In the genomic region with DNA sequence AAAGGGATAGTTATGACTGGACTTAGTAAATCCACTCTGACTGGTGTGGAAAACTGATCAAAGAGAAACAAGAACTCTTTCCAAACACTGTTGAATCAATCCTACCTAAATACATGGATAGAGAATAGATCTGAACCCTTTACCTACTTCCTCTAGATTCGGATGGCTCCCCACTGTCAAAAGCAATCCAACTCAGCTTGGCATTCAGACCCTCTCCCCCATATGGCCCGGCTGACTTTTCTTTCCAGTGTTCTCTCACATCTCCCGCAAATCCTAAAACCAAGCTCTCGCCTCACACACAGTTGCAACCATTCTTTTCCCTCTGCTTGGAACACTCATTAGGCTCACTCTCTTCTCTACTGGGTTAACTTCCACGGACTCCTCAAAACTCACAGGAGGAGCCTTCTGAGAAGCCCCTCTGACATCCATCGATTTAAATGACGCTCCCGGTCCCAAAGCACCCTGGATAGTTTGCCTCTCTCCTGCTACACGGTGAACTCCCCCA, we compare ENCODE assay signal across 8 cellular contexts.
DNase-seq lines count a peak whose midpoint lies in the region; ATAC-seq and TF ChIP-seq lines count a peak whose summit lies in the region.

No MANE protein-coding gene starts in this region.

- no peak for TF ChIP-seq CTCF in fibroblast of mammary gland (conservative IDR thresholded peaks at IDR 0.05; ENCODE audit: control insufficient read depth, insufficient read depth, low read depth, low read length)

- H3K27ac ChIP-seq in rectal smooth muscle tissue (ENCODE audit: low read depth, low read length) = peak overlapping the region; percentile 68

- peak; percentile 1 for ATAC-seq in GM21423 (IDR thresholded peaks at IDR 0.05; ENCODE audit: unreplicated experiment)

- H3K4me3 ChIP-seq in fibroblast of mammary gland (ENCODE audit: control insufficient read depth, low read depth, low read length) = peak overlapping the region; percentile 79
- peak overlapping the region; percentile 71 for H3K4me3 ChIP-seq in rectal smooth muscle tissue (ENCODE audit: low read length)

- DNase-seq in NCI-H146 treated with DMSO at 0.1 percent for 48 hours (lab: John Stamatoyannopoulos, UW; ENCODE audit: unreplicated experiment) = peak; percentile 36
- DNase-seq in fibroblast of mammary gland (ENCODE audit: low read depth) = no peak
- no peak for DNase-seq in NCI-H1436 (lab: John Stamatoyannopoulos, UW)
- no peak for DNase-seq in middle frontal gyrus (ENCODE audit: extremely low spot score, low spot score)
- DNase-seq in HCEC 1CT = no peak
- DNase-seq in stimulated activated CD4-positive, alpha-beta T cell treated with anti-CD3 and anti-CD28 coated beads, Interleukin-4, amount 100 ng/mL, for 1 hour = no peak

- H3K4me1 ChIP-seq in rectal smooth muscle tissue (ENCODE audit: control insufficient read depth, insufficient read depth, low read length) = peaks cover 6% of the 10 kb centered on the region

- peak overlapping the region; percentile 2 for H3K9ac ChIP-seq in rectal smooth muscle tissue (ENCODE audit: low read length)

- H3K36me3 ChIP-seq in rectal smooth muscle tissue (ENCODE audit: control insufficient read depth, insufficient read depth, low read length) = no peaks in the 10 kb centered on the region

- no peaks in the 10 kb centered on the region for H3K27me3 ChIP-seq in rectal smooth muscle tissue (ENCODE audit: control insufficient read depth, insufficient read depth, low read length)
